ENCODE assay signal across 8 cellular contexts in genomic region chr5:8756498-8757084, GRCh38.
DNase-seq lines count a peak whose midpoint lies in the region; ATAC-seq and TF ChIP-seq lines count a peak whose summit lies in the region.

No MANE protein-coding gene starts in this region.

- H3K4me3 ChIP-seq in GM12875 (ENCODE audit: low read depth, low read length) (no peak overlapping the region), ascending aorta (no peak overlapping the region), left lung (no peak overlapping the region)

- TF ChIP-seq CTCF in GM12875 (IDR thresholded peaks at IDR 0.05; ENCODE audit: borderline replicate concordance, insufficient read depth, low read depth, low read length) (0 out of 2 replicates have a peak, but pooled peaks have one; percentile 15), ascending aorta (IDR thresholded peaks at IDR 0.05) (peak in 2 of 3 experiments; percentile 18 to 45), left lung (IDR thresholded peaks at IDR 0.05) (peak in 1 of 2 donors; percentile 22)

- intact Hi-C loops in ascending aorta (cut with DNase I) = loop anchor here (5.0 kb wide), 1 partner anchor 451 kb away; no protein-coding TSS in a partner anchor
- intact Hi-C loops in left lung (cut with DNase I) = no loop called here

- DNase-seq in NCI-H1105 (lab: John Stamatoyannopoulos, UW) (peak; percentile 2), ascending aorta (ENCODE audit: low spot score in 2 of 2) (no peak), left lung (no peak), DMS79 treated with DMSO at 0.1 percent for 48 hours (lab: John Stamatoyannopoulos, UW) (no peak), activated T-cell treated with anti-CD3 and anti-CD28 coated beads for 4 hours (no peak)

- H3K9me3 ChIP-seq in ascending aorta (no peaks in the 10 kb centered on the region), left lung (peaks cover 0 to 10% of the 10 kb centered on the region in 2 donors)

- no peaks in the 10 kb centered on the region for H3K4me1 ChIP-seq in ascending aorta
- no peaks in the 10 kb centered on the region for H3K4me1 ChIP-seq in left lung

- H3K27ac ChIP-seq in ascending aorta = no peak overlapping the region
- no peak overlapping the region for H3K27ac ChIP-seq in left lung

- ATAC-seq in left lung = peak; percentile 39
- ATAC-seq in HG02870 (IDR thresholded peaks at IDR 0.05; ENCODE audit: unreplicated experiment) = no peak
- no peak for ATAC-seq in GM18520 (IDR thresholded peaks at IDR 0.05; ENCODE audit: unreplicated experiment)

- H3K36me3 ChIP-seq in ascending aorta (no peaks in the 10 kb centered on the region), left lung (no peaks in the 10 kb centered on the region)

- H3K27me3 ChIP-seq in ascending aorta (no peaks in the 10 kb centered on the region), left lung (no peaks in the 10 kb centered on the region)
